In the genomic region with DNA sequence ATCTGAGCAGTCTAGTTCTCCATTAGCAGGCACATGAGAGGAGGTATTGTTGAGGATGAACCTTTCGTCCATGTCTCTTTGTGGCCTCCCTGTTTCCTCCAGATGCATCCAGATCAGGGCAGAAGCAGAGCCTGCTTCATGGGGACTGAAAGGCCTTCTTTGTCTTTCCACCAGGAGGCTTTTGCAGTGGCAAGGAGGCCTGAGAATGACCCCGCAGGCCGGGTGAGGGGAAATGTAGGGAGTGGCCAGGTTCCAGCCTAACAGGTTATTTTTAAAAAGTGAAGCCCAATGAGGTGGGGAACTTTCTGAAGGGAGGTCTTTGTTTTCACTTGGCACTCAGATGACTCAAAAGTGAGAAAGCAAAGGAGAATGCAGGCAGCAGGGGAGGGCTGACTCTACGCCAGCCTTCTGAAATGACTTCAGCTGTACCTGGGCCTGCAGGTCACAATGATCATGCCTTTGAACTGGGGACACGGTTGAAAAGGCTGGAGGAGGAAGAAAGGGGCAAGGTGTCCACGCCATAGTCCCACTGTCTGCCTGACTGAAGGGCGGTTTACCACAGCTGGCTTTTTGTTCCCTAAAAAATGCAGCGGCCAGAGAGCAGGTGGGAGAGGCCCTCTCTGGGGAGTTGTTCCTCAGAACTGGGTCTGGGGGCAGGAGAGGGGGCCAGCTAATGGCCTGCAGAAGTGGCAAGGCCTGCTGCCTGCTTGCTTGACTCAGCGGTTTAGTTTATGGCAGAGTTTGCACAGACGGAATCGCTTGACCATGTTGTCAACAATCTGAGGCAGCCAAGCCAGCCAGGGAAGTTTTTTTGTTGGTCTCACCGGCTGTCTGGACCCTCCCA, we compare ENCODE assay signal across 8 cellular contexts. TPM values are rescaled to one million over a fixed set of nuclear protein-coding genes. Genes with fewer than 3 reads are reported as not detected.
A peak's percentile ranks its signal among the peaks of the same experiment; 100 is the strongest.
DNase-seq lines count a peak whose midpoint lies in the region; ATAC-seq lines count a peak whose summit lies in the region.

No MANE protein-coding gene starts in this region.

- H3K36me3 ChIP-seq in thymus (ENCODE audit: control insufficient read depth, insufficient read depth), result no peaks in the 10 kb centered on the region

- peak overlapping the region; percentile 46 to 88 (median 70) for H3K4me3 Mint-ChIP-seq in IgD-negative memory B cell
- H3K4me3 Mint-ChIP-seq in activated naive CD8-positive, alpha-beta T cell treated with anti-CD3 and anti-CD28 coated beads, Interleukin-2, amount 10 ng/mL, durations not matched to agents 7 days and 5 days, result peak overlapping the region; percentile 58

- peak overlapping the region; percentile 86 to 98 (median 97) for H3K27ac Mint-ChIP-seq in IgD-negative memory B cell
- peak overlapping the region; percentile 88 for H3K27ac Mint-ChIP-seq in activated naive CD8-positive, alpha-beta T cell treated with anti-CD3 and anti-CD28 coated beads, Interleukin-2, amount 10 ng/mL, durations not matched to agents 7 days and 5 days

- no peaks in the 10 kb centered on the region for H3K9me3 ChIP-seq in thymus (ENCODE audit: control insufficient read depth)

- peak overlapping the region; percentile 86 for H3K27ac ChIP-seq in thymus (ENCODE audit: low read depth)

- WGBS in thymus, result 16% methylated on average over 12 of the region's 12 CpGs

- peaks cover 61% of the 10 kb centered on the region for H3K4me1 ChIP-seq in thymus (ENCODE audit: control insufficient read depth, insufficient read depth, low read length)

- H3K4me3 ChIP-seq in thymus (ENCODE audit: low read length), result no peak overlapping the region

- no peaks in the 10 kb centered on the region for H3K9me3 Mint-ChIP-seq in IgD-negative memory B cell
- no peaks in the 10 kb centered on the region for H3K9me3 Mint-ChIP-seq in activated naive CD8-positive, alpha-beta T cell treated with anti-CD3 and anti-CD28 coated beads, Interleukin-2, amount 10 ng/mL, durations not matched to agents 7 days and 5 days

- H3K36me3 Mint-ChIP-seq in IgD-negative memory B cell, result no peaks in the 10 kb centered on the region
- H3K36me3 Mint-ChIP-seq in activated naive CD8-positive, alpha-beta T cell treated with anti-CD3 and anti-CD28 coated beads, Interleukin-2, amount 10 ng/mL, durations not matched to agents 7 days and 5 days, result peaks cover 18% of the 10 kb centered on the region

- peaks cover 56 to 81% (median 78%) of the 10 kb centered on the region in 3 donors for H3K4me1 Mint-ChIP-seq in IgD-negative memory B cell
- peaks cover 78% of the 10 kb centered on the region for H3K4me1 Mint-ChIP-seq in activated naive CD8-positive, alpha-beta T cell treated with anti-CD3 and anti-CD28 coated beads, Interleukin-2, amount 10 ng/mL, durations not matched to agents 7 days and 5 days

- no peaks in the 10 kb centered on the region for H3K27me3 Mint-ChIP-seq in IgD-negative memory B cell
- no peaks in the 10 kb centered on the region for H3K27me3 Mint-ChIP-seq in activated naive CD8-positive, alpha-beta T cell treated with anti-CD3 and anti-CD28 coated beads, Interleukin-2, amount 10 ng/mL, durations not matched to agents 7 days and 5 days

- peak; percentile 37 for DNase-seq in SIG-M5 treated with dmso at 0.1 percent for 504 hours (lab: John Stamatoyannopoulos, UW; ENCODE audit: unreplicated experiment)
- no peak for DNase-seq in SIG-M5 (lab: John Stamatoyannopoulos, UW)
- DNase-seq in activated naive CD8-positive, alpha-beta T cell treated with anti-CD3 and anti-CD28 coated beads, Interleukin-2, amount 10 ng/mL, durations not matched to agents 7 days and 5 days, result no peak
- peak; percentile 99 for DNase-seq in kidney tubule cell (ENCODE audit: low spot score)
- no peak for DNase-seq in T-helper 9 cell

- ATAC-seq in GM21825 (IDR thresholded peaks at IDR 0.05; ENCODE audit: unreplicated experiment), result peak; percentile 78
- ATAC-seq in activated naive CD8-positive, alpha-beta T cell treated with anti-CD3 and anti-CD28 coated beads, Interleukin-2, amount 10 ng/mL, durations not matched to agents 7 days and 5 days (ENCODE audit: low read depth), result peak; percentile 37

- no peaks in the 10 kb centered on the region for H3K27me3 ChIP-seq in thymus (ENCODE audit: control insufficient read depth, insufficient read depth)

- POLR2A ChIA-PET in activated naive CD8-positive, alpha-beta T cell treated with anti-CD3 and anti-CD28 coated beads, Interleukin-2, amount 10 ng/mL, durations not matched to agents 7 days and 5 days (lab: Charles Lee), result interaction anchor here (1.0 to 2.5 kb wide), 6 partner anchors 9 to 47 kb away, joined by 3 to 19 read pairs (median 8); a partner anchor contains a TSS

RNA-seq across cellular contexts. Expression of a gene that starts 28.7 kb away (rescaled TPM):
- 141 TPM for polyA plus RNA-seq in IgD-negative memory B cell
- 10 to 100 TPM; 45.3 to 49.0 TPM for total RNA-seq in activated naive CD8-positive, alpha-beta T cell treated with anti-CD3 and anti-CD28 coated beads, Interleukin-2, amount 10 ng/mL, durations not matched to agents 7 days and 5 days
- 45.7 TPM for polyA plus RNA-seq in thymus

Comparison
In these comparisons a context has a peak if more than half of its experiments do, and no peak if none do; other contexts are left out.
1. DNase-seq: peak in SIG-M5 treated with dmso at 0.1 percent for 504 hours (single experiment) and kidney tubule cell (single experiment); none in SIG-M5 (single experiment), activated naive CD8-positive, alpha-beta T cell treated with anti-CD3 and anti-CD28 coated beads, Interleukin-2, amount 10 ng/mL, durations not matched to agents 7 days and 5 days (single experiment) and T-helper 9 cell (single experiment).